In the genomic region with DNA sequence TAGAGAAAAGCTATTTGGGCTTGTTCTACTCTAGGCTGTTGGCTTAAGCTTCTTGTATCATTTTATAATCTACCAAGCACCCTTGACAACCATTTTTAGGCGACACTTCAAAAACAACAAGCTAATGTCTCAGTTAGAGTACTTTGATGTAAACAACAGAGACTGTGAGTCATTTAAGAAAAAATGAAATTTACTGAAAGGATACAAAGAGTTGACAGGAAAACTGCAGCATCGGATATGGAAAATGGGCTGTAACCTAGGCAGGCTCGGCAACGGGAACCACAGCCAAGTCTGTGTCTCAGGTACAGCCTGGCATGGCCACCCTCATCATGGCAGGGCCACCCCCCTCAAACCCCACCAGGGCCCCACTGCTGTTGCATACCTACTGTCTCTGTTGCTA, we compare ENCODE assay signal across 2 cellular contexts.
TF ChIP-seq lines count a peak whose summit lies in the region.

No MANE protein-coding gene starts in this region.

TF ChIP-seq in IMR-90, 13 proteins besides CTCF, POLR2A, EP300 and RAD21:
- no peak for TF ChIP-seq BHLHE40 (IDR thresholded peaks at IDR 0.05; ENCODE audit: low read depth, low read length)
- TF ChIP-seq FOS (IDR thresholded peaks at IDR 0.05; ENCODE audit: low read depth, low read length): peak; percentile 58

TF ChIP-seq in endothelial cell of umbilical vein, 7 proteins besides CTCF, POLR2A, EP300 and RAD21:
- TF ChIP-seq FOS (IDR thresholded peaks at IDR 0.05; ENCODE audit: borderline replicate concordance, insufficient read depth, low read length) (peak; percentile 26), GATA2 (IDR thresholded peaks at IDR 0.05; ENCODE audit: insufficient read depth, insufficient read length, low read depth, low read length) (no peak)
